ENCODE assay signal across 11 cellular contexts in genomic region chr4:5676763-5677162, GRCh38. TPM values are rescaled to one million over a fixed set of nuclear protein-coding genes. Genes with fewer than 3 reads are reported as not detected.
"Had no signal": no experiment of that assay in that cellular context is flagged by ENCODE, and none has a peak within 500 bp of the region (broad histone marks: within the 10 kb centered on the region; RNA-seq: fewer than 3 reads in every experiment).

No MANE protein-coding gene starts in this region.

- H3K9ac ChIP-seq: GM23248 had no signal

- H3K36me3 ChIP-seq: HAP-1 had no signal

- H3K27me3 Mint-ChIP-seq: IgD-negative memory B cell had no signal

- H3K36me3 Mint-ChIP-seq: IgD-negative memory B cell had no signal

- H3K27ac ChIP-seq: GM23248, HL-60 had no signal

- ATAC-seq: HCT116, HepG2 had no signal

- H3K4me3 ChIP-seq: GM23248, HAP-1 had no signal

- H2AFZ ChIP-seq: GM23248 had no signal

- H3K4me1 ChIP-seq: HAP-1 had no signal

- H3K9me3 Mint-ChIP-seq: HFFc6 had no signal

- H3K4me1 Mint-ChIP-seq: IgD-negative memory B cell had no signal

- FAIRE-seq: HepG2 had no signal

- DNase-seq: GM23248, GOT3, H7, HFFc6, KBM-7 had no signal

- H3K9me3 ChIP-seq: HAP-1 had no signal

- H3K4me3 Mint-ChIP-seq: HFFc6 had no signal

- H3K27ac Mint-ChIP-seq: HFFc6, IgD-negative memory B cell had no signal

RNA-seq across cellular contexts. Expression of gene EVC2, which starts 31.6 kb away (rescaled TPM):
- total RNA-seq: HepG2, HT1080 had no signal
- polyA plus RNA-seq: HepG2 had no signal
